Comparison of ENCODE assay signal across 8 cellular contexts in genomic region chr7:42843209-42843800, GRCh38.
DNase-seq lines count a peak whose midpoint lies in the region; ATAC-seq, FAIRE-seq and TF ChIP-seq lines count a peak whose summit lies in the region.

No MANE protein-coding gene starts in this region.

- no peak overlapping the region for H3K27ac ChIP-seq in ascending aorta
- no peak overlapping the region for H3K27ac ChIP-seq in stomach smooth muscle (ENCODE audit: low read length)
- H3K27ac ChIP-seq in spleen: no peak overlapping the region

- H3K4me3 ChIP-seq in ascending aorta (no peak overlapping the region), stomach smooth muscle (ENCODE audit: low read length in 2 of 2) (peak overlapping the region; percentile 49 to 64), spleen (no peak overlapping the region)

- H3K4me1 ChIP-seq in ascending aorta: no peaks in the 10 kb centered on the region
- H3K4me1 ChIP-seq in stomach smooth muscle (ENCODE audit: control insufficient read depth, insufficient read depth, low read length): no peaks in the 10 kb centered on the region
- H3K4me1 ChIP-seq in spleen: no peaks in the 10 kb centered on the region

- H3K36me3 ChIP-seq in ascending aorta (no peaks in the 10 kb centered on the region), stomach smooth muscle (ENCODE audit: control insufficient read depth in 2 of 2, insufficient read depth in 2 of 2, low read length in 2 of 2) (no peaks in the 10 kb centered on the region), spleen (no peaks in the 10 kb centered on the region)

- TF ChIP-seq CTCF in ascending aorta (IDR thresholded peaks at IDR 0.05): peak; percentile 28 to 58 (median 37)
- TF ChIP-seq CTCF in spleen (IDR thresholded peaks at IDR 0.05 in 8 of 11, conservative IDR thresholded peaks at IDR 0.05 in 3 of 11): peak in 5 of 11 experiments; percentile 18 to 52 (median 29)

- H3K9me3 ChIP-seq in ascending aorta: no peaks in the 10 kb centered on the region
- H3K9me3 ChIP-seq in stomach smooth muscle (ENCODE audit: control insufficient read depth in 2 of 2, low read length in 2 of 2): no peaks in the 10 kb centered on the region
- H3K9me3 ChIP-seq in spleen: peaks cover 0 to 5% (median 0%) of the 10 kb centered on the region in 8 donors

- no peak for TF ChIP-seq POLR2A in spleen (IDR thresholded peaks at IDR 0.05)

- intact Hi-C loops in ascending aorta (cut with DNase I) (loop anchor here (5.0 kb wide), 1 partner anchor 866 kb away; no protein-coding TSS in a partner anchor), spleen (cut with DNase I; ENCODE audit: low total_unique reads) (loop anchor here (10.0 kb wide), 1 partner anchor 899 kb away; no protein-coding TSS in a partner anchor)

- H3K27me3 ChIP-seq in ascending aorta (no peaks in the 10 kb centered on the region), stomach smooth muscle (ENCODE audit: control insufficient read depth in 1 of 2, insufficient read depth in 2 of 2, low read length in 2 of 2) (peaks cover 0 to 3% of the 10 kb centered on the region in 2 donors), spleen (replicated peaks in 1 of 7) (peaks cover 0 to 44% (median 0%) of the 10 kb centered on the region in 7 donors)

- H3K9ac ChIP-seq in stomach smooth muscle (ENCODE audit: low read length in 2 of 2): no peak overlapping the region

- 26 to 37% (median 30%) methylated on average over 12 of the region's 12 CpGs for WGBS in spleen, 5 donors

- DNase-seq in CD1c-positive myeloid dendritic cell (ENCODE audit: extremely low spot score): peak; percentile 4
- peak; percentile 34 for DNase-seq in NCI-H1092 treated with DMSO at 0.1 percent for 48 hours (lab: John Stamatoyannopoulos, UW)
- DNase-seq in ascending aorta (ENCODE audit: low spot score in 2 of 2): no peak
- no peak for DNase-seq in spleen
- no peak for DNase-seq in HuH-7.5 (ENCODE audit: low spot score)

- peak; percentile 87 for ATAC-seq in GM19372 (IDR thresholded peaks at IDR 0.05; ENCODE audit: low read depth, unreplicated experiment)

- peak; percentile 65 for FAIRE-seq in islet of Langerhans (lab: Jason Lieb, UNC)

Comparison
In these comparisons a context has a peak if more than half of its experiments do, and no peak if none do; other contexts are left out.
1. DNase-seq: peak in CD1c-positive myeloid dendritic cell (single experiment) and NCI-H1092 treated with DMSO at 0.1 percent for 48 hours (single experiment); none in ascending aorta (0 of 2), spleen (single experiment) and HuH-7.5 (single experiment).
2. H3K4me3 ChIP-seq: peak in stomach smooth muscle (2 of 2); none in ascending aorta (0 of 2) and spleen (0 of 8).